Comparison of ENCODE assay signal across 15 cellular contexts in genomic region chr2:75021672-75022071, GRCh38.
DNase-seq lines count a peak whose midpoint lies in the region; ATAC-seq and TF ChIP-seq lines count a peak whose summit lies in the region.
"Had no signal": no experiment of that assay in that cellular context is flagged by ENCODE, and none has a peak within 500 bp of the region (broad histone marks: within the 10 kb centered on the region; RNA-seq: fewer than 3 reads in every experiment).

No MANE protein-coding gene starts in this region.

- intact Hi-C loops in sciatic nerve (cut with DNase I) = no loop called here

- no peak for TF ChIP-seq CTCF in fibroblast of villous mesenchyme (IDR thresholded peaks at IDR 0.05; ENCODE audit: insufficient read depth, low read depth, low read length)

- no peak overlapping the region for H3K4me3 ChIP-seq in fibroblast of villous mesenchyme (ENCODE audit: low read depth, low read length)
- H3K4me3 ChIP-seq: dorsolateral prefrontal cortex had no signal

- DNase-seq in NCI-H526 (lab: John Stamatoyannopoulos, UW) (peak; percentile 5 to 34), NCI-H526 treated with DMSO at 0.1 percent for 48 hours (lab: John Stamatoyannopoulos, UW) (no peak), RPMI7951 (ENCODE audit: low read depth) (peak; percentile 9), fibroblast of villous mesenchyme (ENCODE audit: low read depth) (peak; percentile 80), sciatic nerve (ENCODE audit: low spot score) (no peak), T-helper 1 cell (no peak)
- DNase-seq: activated naive CD8-positive, alpha-beta T cell treated with anti-CD3 and anti-CD28 coated beads, Interleukin-2, amount 10 ng/mL, durations not matched to agents 7 days and 5 days; activated T-cell treated with anti-CD3 and anti-CD28 coated beads for 4 hours; dorsolateral prefrontal cortex; natural killer cell; NCI-H510A treated with DMSO at 0.1 percent for 48 hours; T-helper 17 cell had no signal

- ATAC-seq in sciatic nerve = peak; percentile 81
- no peak for ATAC-seq in GM21526 (IDR thresholded peaks at IDR 0.05; ENCODE audit: low FRiP score, unreplicated experiment)
- no peak for ATAC-seq in HG02870 (IDR thresholded peaks at IDR 0.05; ENCODE audit: unreplicated experiment)
- ATAC-seq: natural killer cell, Panc1, T-helper 17 cell had no signal

Comparison
In these comparisons a context has a peak if more than half of its experiments do, and no peak if none do; other contexts are left out.
1. DNase-seq: peak in NCI-H526 (2 of 2), RPMI7951 (single experiment) and fibroblast of villous mesenchyme (single experiment); none in NCI-H526 treated with DMSO at 0.1 percent for 48 hours (single experiment), sciatic nerve (single experiment) and T-helper 1 cell (0 of 5).